17 cellular contexts compared by ENCODE assay signal in genomic region chr1:113935970-113936369, GRCh38. TPM values are rescaled to one million over a fixed set of nuclear protein-coding genes. Genes with fewer than 3 reads are reported as not detected.
DNase-seq lines count a peak whose midpoint lies in the region; ATAC-seq lines count a peak whose summit lies in the region.
"Had no signal": no experiment of that assay in that cellular context is flagged by ENCODE, and none has a peak within 500 bp of the region (broad histone marks: within the 10 kb centered on the region; RNA-seq: fewer than 3 reads in every experiment).

No MANE protein-coding gene starts in this region.

- no peak overlapping the region for H3K4me3 Mint-ChIP-seq in activated CD4-positive, alpha-beta T cell treated with anti-CD3 and anti-CD28 coated beads for 36 hours
- peak overlapping the region; percentile 85 for H3K4me3 Mint-ChIP-seq in activated T-helper 17 cell treated with anti-CD3 and anti-CD28 coated beads, Interleukin-2, amount 50 U/mL, for 72 hours
- peak overlapping the region; percentile 7 for H3K4me3 Mint-ChIP-seq in stimulated activated effector memory CD8-positive, alpha-beta T cell treated with anti-CD3 and anti-CD28 coated beads, Interleukin-12 subunit alpha, Interleukin-12 subunit beta, amount 100 ng/mL, for 72 hours
- H3K4me3 Mint-ChIP-seq: activated T-cell treated with anti-CD3 and anti-CD28 coated beads, Interleukin-2, amount 50 U/mL, for 4 hours had no signal

- H3K9me3 Mint-ChIP-seq in activated CD4-positive, alpha-beta T cell treated with anti-CD3 and anti-CD28 coated beads for 36 hours (ENCODE audit: low read depth): no peaks in the 10 kb centered on the region
- no peaks in the 10 kb centered on the region for H3K9me3 Mint-ChIP-seq in activated T-helper 17 cell treated with anti-CD3 and anti-CD28 coated beads, Interleukin-2, amount 50 U/mL, for 72 hours
- H3K9me3 Mint-ChIP-seq in stimulated activated effector memory CD8-positive, alpha-beta T cell treated with anti-CD3 and anti-CD28 coated beads, Interleukin-12 subunit alpha, Interleukin-12 subunit beta, amount 100 ng/mL, for 72 hours: no peaks in the 10 kb centered on the region
- H3K9me3 Mint-ChIP-seq: activated T-cell treated with anti-CD3 and anti-CD28 coated beads, Interleukin-2, amount 50 U/mL, for 4 hours had no signal

- no peaks in the 10 kb centered on the region for H3K27me3 Mint-ChIP-seq in activated CD4-positive, alpha-beta T cell treated with anti-CD3 and anti-CD28 coated beads for 36 hours
- no peaks in the 10 kb centered on the region for H3K27me3 Mint-ChIP-seq in activated T-helper 17 cell treated with anti-CD3 and anti-CD28 coated beads, Interleukin-2, amount 50 U/mL, for 72 hours

- H3K4me1 Mint-ChIP-seq in activated CD4-positive, alpha-beta T cell treated with anti-CD3 and anti-CD28 coated beads for 36 hours: peaks cover 86% of the 10 kb centered on the region
- H3K4me1 Mint-ChIP-seq in activated T-helper 17 cell treated with anti-CD3 and anti-CD28 coated beads, Interleukin-2, amount 50 U/mL, for 72 hours: peaks cover 74% of the 10 kb centered on the region
- peaks cover 78% of the 10 kb centered on the region for H3K4me1 Mint-ChIP-seq in stimulated activated effector memory CD8-positive, alpha-beta T cell treated with anti-CD3 and anti-CD28 coated beads, Interleukin-12 subunit alpha, Interleukin-12 subunit beta, amount 100 ng/mL, for 72 hours

- ATAC-seq in activated CD4-positive, alpha-beta T cell treated with anti-CD3 and anti-CD28 coated beads for 36 hours: no peak
- ATAC-seq in activated T-helper 17 cell treated with anti-CD3 and anti-CD28 coated beads, Interleukin-2, amount 50 U/mL, for 72 hours (replicated peaks): no peak
- peak; percentile 77 for ATAC-seq in stimulated activated effector memory CD8-positive, alpha-beta T cell treated with anti-CD3 and anti-CD28 coated beads, Interleukin-12 subunit alpha, Interleukin-12 subunit beta, amount 100 ng/mL, for 72 hours
- ATAC-seq in HG03039 (IDR thresholded peaks at IDR 0.05; ENCODE audit: unreplicated experiment) (no peak), GM19463 (IDR thresholded peaks at IDR 0.05; ENCODE audit: unreplicated experiment) (no peak)
- ATAC-seq: activated T-cell treated with anti-CD3 and anti-CD28 coated beads, Interleukin-2, amount 50 U/mL, for 4 hours; heart left ventricle; Right ventricle myocardium inferior had no signal

- peaks cover 37% of the 10 kb centered on the region for H3K36me3 Mint-ChIP-seq in activated CD4-positive, alpha-beta T cell treated with anti-CD3 and anti-CD28 coated beads for 36 hours (ENCODE audit: low read depth)
- H3K36me3 Mint-ChIP-seq in activated T-helper 17 cell treated with anti-CD3 and anti-CD28 coated beads, Interleukin-2, amount 50 U/mL, for 72 hours (ENCODE audit: low read depth): peaks cover 69% of the 10 kb centered on the region
- H3K36me3 Mint-ChIP-seq in stimulated activated effector memory CD8-positive, alpha-beta T cell treated with anti-CD3 and anti-CD28 coated beads, Interleukin-12 subunit alpha, Interleukin-12 subunit beta, amount 100 ng/mL, for 72 hours: peaks cover 57% of the 10 kb centered on the region

- POLR2A ChIA-PET in activated CD4-positive, alpha-beta T cell treated with anti-CD3 and anti-CD28 coated beads for 36 hours (lab: Charles Lee): no interaction called here

- intact Hi-C loops in activated CD4-positive, alpha-beta T cell treated with anti-CD3 and anti-CD28 coated beads for 36 hours (cut with DNase I, micrococcal nuclease): no loop called here

- H3K27ac Mint-ChIP-seq in activated CD4-positive, alpha-beta T cell treated with anti-CD3 and anti-CD28 coated beads for 36 hours: peak overlapping the region; percentile 44
- peak overlapping the region; percentile 20 for H3K27ac Mint-ChIP-seq in activated T-helper 17 cell treated with anti-CD3 and anti-CD28 coated beads, Interleukin-2, amount 50 U/mL, for 72 hours
- no peak overlapping the region for H3K27ac Mint-ChIP-seq in stimulated activated effector memory CD8-positive, alpha-beta T cell treated with anti-CD3 and anti-CD28 coated beads, Interleukin-12 subunit alpha, Interleukin-12 subunit beta, amount 100 ng/mL, for 72 hours

- DNase-seq in activated CD4-positive, alpha-beta T cell treated with anti-CD3 and anti-CD28 coated beads for 36 hours: no peak
- no peak for DNase-seq in activated CD4-positive, alpha-beta T cell treated with anti-CD3 and anti-CD28 coated beads for 1 hour
- no peak for DNase-seq in stimulated activated effector memory CD8-positive, alpha-beta T cell treated with anti-CD3 and anti-CD28 coated beads, Interleukin-12 subunit alpha, Interleukin-12 subunit beta, amount 100 ng/mL, for 72 hours (ENCODE audit: low spot score in 2 of 2)
- DNase-seq: activated CD4-positive, alpha-beta T cell treated with anti-CD3 and anti-CD28 coated beads, Interleukin-2, amount 50 U/mL, for 1 hour; activated T-cell treated with anti-CD3 and anti-CD28 coated beads, Interleukin-2, amount 50 U/mL, for 4 hours; BE2C; GOT3; heart left ventricle; left ventricle myocardium inferior; NCI-H1105 treated with DMSO at 0.1 percent for 48 hours; NCI-H526; small intestine; stimulated activated CD4-positive, alpha-beta T cell treated with anti-CD3 and anti-CD28 coated beads, Interleukin-2, amount 100 ng/mL, for 48 hours had no signal

- CTCF ChIA-PET in activated CD4-positive, alpha-beta T cell treated with anti-CD3 and anti-CD28 coated beads for 36 hours (lab: Charles Lee): interaction anchor here (2.1 to 13.6 kb wide), 2 partner anchors 14 to 22 kb away, joined by 8 to 155 read pairs; no protein-coding TSS in a partner anchor

RNA-seq across cellular contexts. Expression of gene HIPK1, which starts 6.8 kb away (rescaled TPM):
- total RNA-seq in activated CD4-positive, alpha-beta T cell treated with anti-CD3 and anti-CD28 coated beads for 36 hours: 10 to 100 TPM; 42.2 to 50.3 TPM
- total RNA-seq in activated T-helper 17 cell treated with anti-CD3 and anti-CD28 coated beads, Interleukin-2, amount 50 U/mL, for 72 hours: 10 to 100 TPM; 44.4 to 71.0 TPM

RNA-seq across cellular contexts. Expression of gene DCLRE1B, which starts 30.8 kb away (rescaled TPM):
- 10 to 100 TPM; 18.2 to 21.8 TPM for total RNA-seq in activated CD4-positive, alpha-beta T cell treated with anti-CD3 and anti-CD28 coated beads for 36 hours
- 10 to 100 TPM; 16.1 to 21.4 TPM for total RNA-seq in activated T-helper 17 cell treated with anti-CD3 and anti-CD28 coated beads, Interleukin-2, amount 50 U/mL, for 72 hours

RNA-seq across cellular contexts. Expression of gene AP4B1, which starts 31.4 kb away (rescaled TPM):
- 10 to 100 TPM; 27.7 to 39.2 TPM for total RNA-seq in activated CD4-positive, alpha-beta T cell treated with anti-CD3 and anti-CD28 coated beads for 36 hours
- 10 to 100 TPM; 46.5 to 61.7 TPM for total RNA-seq in activated T-helper 17 cell treated with anti-CD3 and anti-CD28 coated beads, Interleukin-2, amount 50 U/mL, for 72 hours

RNA-seq across cellular contexts. Expression of gene OLFML3, which starts 43.3 kb away (rescaled TPM):
- total RNA-seq in activated CD4-positive, alpha-beta T cell treated with anti-CD3 and anti-CD28 coated beads for 36 hours: under 1 TPM in 1 of 2 experiments, not detected in 1; 0.11 TPM
- under 1 TPM; 0.13 to 0.40 TPM for total RNA-seq in activated T-helper 17 cell treated with anti-CD3 and anti-CD28 coated beads, Interleukin-2, amount 50 U/mL, for 72 hours

RNA-seq across cellular contexts. Expression of gene BCL2L15, which starts 48.6 kb away (rescaled TPM):
- total RNA-seq in activated CD4-positive, alpha-beta T cell treated with anti-CD3 and anti-CD28 coated beads for 36 hours: 1 to 10 TPM; 1.1 to 1.3 TPM
- 1 to 10 TPM in 1 of 2 donors, under 1 TPM in 1; 0.99 to 4.4 TPM for total RNA-seq in activated T-helper 17 cell treated with anti-CD3 and anti-CD28 coated beads, Interleukin-2, amount 50 U/mL, for 72 hours
- total RNA-seq: left ventricle myocardium inferior, Right ventricle myocardium inferior had no signal
